ENCODE assay signal across 10 cellular contexts in the genomic region with DNA sequence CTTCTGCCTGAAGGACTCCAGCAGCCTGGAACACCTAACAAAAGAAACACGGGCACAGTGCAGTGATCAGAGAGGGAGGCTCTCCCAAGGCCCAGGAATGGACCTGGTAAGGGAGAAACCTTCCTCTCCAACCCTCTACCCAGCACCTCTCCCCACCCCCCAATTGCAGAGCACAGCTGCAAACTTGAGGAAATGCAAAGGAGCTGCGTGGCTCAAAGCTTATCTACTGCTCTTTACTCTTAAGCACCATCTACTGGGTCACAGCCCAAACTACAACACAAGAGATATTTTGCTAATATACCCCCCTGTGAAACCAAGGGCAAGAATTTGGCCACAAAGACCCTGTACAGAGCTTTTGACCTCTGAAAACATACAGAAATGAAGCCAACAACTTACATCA.
DNase-seq lines count a peak whose midpoint lies in the region; ATAC-seq, FAIRE-seq and TF ChIP-seq lines count a peak whose summit lies in the region.
"Had no signal": no experiment of that assay in that cellular context is flagged by ENCODE, and none has a peak within 500 bp of the region (broad histone marks: within the 10 kb centered on the region; RNA-seq: fewer than 3 reads in every experiment).

No MANE protein-coding gene starts in this region.

- no peaks in the 10 kb centered on the region for H3K27me3 Mint-ChIP-seq in activated CD4-positive, alpha-beta T cell treated with anti-CD3 and anti-CD28 coated beads, Interleukin-2, amount 10 ng/mL, durations not matched to agents 24 days and 14 days

- no peak overlapping the region for H3K4me3 ChIP-seq in kidney (ENCODE audit: low read length in 2 of 2)
- H3K4me3 ChIP-seq: K562 had no signal

- peak; percentile 69 for ATAC-seq in GM18508 (IDR thresholded peaks at IDR 0.05; ENCODE audit: insufficient read depth, unreplicated experiment)
- no peak for ATAC-seq in omental fat pad (ENCODE audit: low FRiP score)
- no peak for ATAC-seq in GM19397 (IDR thresholded peaks at IDR 0.05; ENCODE audit: unreplicated experiment)
- ATAC-seq: K562 had no signal

- CTCF ChIA-PET in HEK293T (lab: Yijun Ruan, JAX), result no interaction called here

- H3K27ac ChIP-seq in kidney (ENCODE audit: low read depth in 2 of 2, low read length in 2 of 2), result no peak overlapping the region

- no peaks in the 10 kb centered on the region for H3K9me3 Mint-ChIP-seq in activated CD4-positive, alpha-beta T cell treated with anti-CD3 and anti-CD28 coated beads, Interleukin-2, amount 10 ng/mL, durations not matched to agents 24 days and 14 days

- no peaks in the 10 kb centered on the region for H3K4me1 ChIP-seq in kidney (ENCODE audit: control insufficient read depth in 1 of 2, insufficient read depth in 1 of 2, low read depth in 1 of 2, low read length in 2 of 2)

- FAIRE-seq in kidney (lab: Jason Lieb, UNC), result no peak
- FAIRE-seq: K562 had no signal

- TF ChIP-seq CTCF in kidney (IDR thresholded peaks at IDR 0.05; ENCODE audit: borderline replicate concordance, extremely low read depth, insufficient read depth) (peak; percentile 39), omental fat pad (IDR thresholded peaks at IDR 0.05) (no peak)

- no peaks in the 10 kb centered on the region for H3K4me1 Mint-ChIP-seq in activated CD4-positive, alpha-beta T cell treated with anti-CD3 and anti-CD28 coated beads, Interleukin-2, amount 10 ng/mL, durations not matched to agents 24 days and 14 days

- POLR2A ChIA-PET in HEK293T (lab: Yijun Ruan, JAX), result no interaction called here

- H3K36me3 Mint-ChIP-seq in activated CD4-positive, alpha-beta T cell treated with anti-CD3 and anti-CD28 coated beads, Interleukin-2, amount 10 ng/mL, durations not matched to agents 24 days and 14 days (ENCODE audit: low read depth), result no peaks in the 10 kb centered on the region

- H3K4me3 Mint-ChIP-seq in activated CD4-positive, alpha-beta T cell treated with anti-CD3 and anti-CD28 coated beads, Interleukin-2, amount 10 ng/mL, durations not matched to agents 24 days and 14 days, result no peak overlapping the region

- H3K36me3 ChIP-seq in kidney (ENCODE audit: control insufficient read depth in 1 of 2, insufficient read depth in 2 of 2, low read length in 2 of 2), result no peaks in the 10 kb centered on the region

- no peak overlapping the region for H3K9ac ChIP-seq in kidney (ENCODE audit: low read length in 2 of 2)

- peak; percentile 17 for DNase-seq in HEK293T (ENCODE audit: extremely low spot score)
- DNase-seq in NCI-H69 (lab: John Stamatoyannopoulos, UW), result peak; percentile 19
- no peak for DNase-seq in kidney
- no peak for DNase-seq in omental fat pad (ENCODE audit: low spot score)
- no peak for DNase-seq in activated CD4-positive, alpha-beta T cell treated with anti-CD3 and anti-CD28 coated beads, Interleukin-2, amount 10 ng/mL, durations not matched to agents 24 days and 14 days
- DNase-seq in stimulated activated CD4-positive, alpha-beta T cell treated with anti-CD3 and anti-CD28 coated beads, Interleukin-1b, Interleukin-23, amount 100 ng/mL, for 48 hours, result no peak
- DNase-seq: amygdala had no signal

- H3K27ac Mint-ChIP-seq in activated CD4-positive, alpha-beta T cell treated with anti-CD3 and anti-CD28 coated beads, Interleukin-2, amount 10 ng/mL, durations not matched to agents 24 days and 14 days, result no peak overlapping the region

- no peaks in the 10 kb centered on the region for H3K9me3 ChIP-seq in kidney (ENCODE audit: control insufficient read depth in 1 of 2, low read length in 2 of 2)

- intact Hi-C loops in kidney (cut with DNase I), result no loop called here
- intact Hi-C loops in activated CD4-positive, alpha-beta T cell treated with anti-CD3 and anti-CD28 coated beads, Interleukin-2, amount 10 ng/mL, durations not matched to agents 24 days and 14 days (cut with micrococcal nuclease), result no loop called here

TF ChIP-seq in HEK293T, 16 proteins besides CTCF, POLR2A, EP300 and RAD21:
- TF ChIP-seq HDGF (IDR thresholded peaks at IDR 0.05; ENCODE audit: borderline replicate concordance) (no peak), ARNT (IDR thresholded peaks at IDR 0.05) (no peak), ELF4 (IDR thresholded peaks at IDR 0.05) (no peak), NFRKB (IDR thresholded peaks at IDR 0.05) (no peak), TARDBP (IDR thresholded peaks at IDR 0.05) (no peak), BHLHE40 (IDR thresholded peaks at IDR 0.05; ENCODE audit: borderline replicate concordance) (no peak), CTBP1 (IDR thresholded peaks at IDR 0.05; ENCODE audit: borderline replicate concordance) (no peak), PKNOX1 (IDR thresholded peaks at IDR 0.05) (no peak), FOXA1 (IDR thresholded peaks at IDR 0.05) (no peak), SP1 (IDR thresholded peaks at IDR 0.05) (no peak), FOXM1 (IDR thresholded peaks at IDR 0.05; ENCODE audit: borderline replicate concordance) (no peak), FOXK2 (IDR thresholded peaks at IDR 0.05) (no peak), LEF1 (IDR thresholded peaks at IDR 0.05; ENCODE audit: borderline replicate concordance) (no peak), L3MBTL2 (conservative IDR thresholded peaks at IDR 0.05) (no peak), SUZ12 (IDR thresholded peaks at IDR 0.05) (no peak), ZNF384 (IDR thresholded peaks at IDR 0.05) (no peak)

Comparison
In these comparisons a context has a peak if more than half of its experiments do, and no peak if none do; other contexts are left out.
1. DNase-seq: peak in HEK293T (single experiment) and NCI-H69 (single experiment); none in kidney (single experiment), omental fat pad (single experiment), activated CD4-positive, alpha-beta T cell treated with anti-CD3 and anti-CD28 coated beads, Interleukin-2, amount 10 ng/mL, durations not matched to agents 24 days and 14 days (single experiment) and stimulated activated CD4-positive, alpha-beta T cell treated with anti-CD3 and anti-CD28 coated beads, Interleukin-1b, Interleukin-23, amount 100 ng/mL, for 48 hours (single experiment).